ENCODE assay signal across 21 cellular contexts in the genomic region with DNA sequence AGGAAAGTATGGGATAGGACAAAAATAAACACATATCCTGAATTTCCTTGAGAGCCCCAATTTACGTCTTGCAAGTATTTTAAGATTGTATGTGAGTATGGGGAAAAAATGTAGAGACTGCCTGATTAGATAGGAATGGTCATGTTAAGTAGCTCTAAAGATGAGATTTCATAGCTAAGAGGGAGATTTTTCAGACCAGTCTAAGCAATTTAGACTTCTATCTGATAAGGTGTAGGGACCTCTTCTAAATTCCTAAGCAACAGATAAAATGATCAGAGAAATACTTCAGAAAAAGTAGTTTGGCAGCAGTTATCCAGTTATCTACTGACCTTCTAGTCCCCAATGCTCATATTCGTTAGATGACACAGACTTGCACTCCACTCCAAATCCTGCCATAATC.
DNase-seq lines count a peak whose midpoint lies in the region; ATAC-seq and TF ChIP-seq lines count a peak whose summit lies in the region.
"Had no signal": no experiment of that assay in that cellular context is flagged by ENCODE, and none has a peak within 500 bp of the region (broad histone marks: within the 10 kb centered on the region; RNA-seq: fewer than 3 reads in every experiment).

No MANE protein-coding gene starts in this region.

- H3K36me3 ChIP-seq in left ventricle myocardium inferior (no peaks in the 10 kb centered on the region), esophagus muscularis mucosa (no peaks in the 10 kb centered on the region), sigmoid colon (no peaks in the 10 kb centered on the region)
- H3K36me3 ChIP-seq: BLaER1 had no signal

- intact Hi-C loops in left ventricle myocardium inferior (cut with micrococcal nuclease), result no loop called here
- intact Hi-C loops in left ventricle myocardium superior (cut with micrococcal nuclease), result no loop called here
- intact Hi-C loops in esophagus muscularis mucosa (cut with DNase I), result no loop called here
- intact Hi-C loops in sigmoid colon (cut with DNase I), result no loop called here

- H3K27me3 ChIP-seq in left ventricle myocardium inferior (ENCODE audit: low read depth), result no peaks in the 10 kb centered on the region
- H3K27me3 ChIP-seq in esophagus muscularis mucosa, result no peaks in the 10 kb centered on the region
- H3K27me3 ChIP-seq in sigmoid colon, result no peaks in the 10 kb centered on the region
- H3K27me3 ChIP-seq: BLaER1 had no signal

- TF ChIP-seq EP300 in esophagus muscularis mucosa (IDR thresholded peaks at IDR 0.05), result no peak
- TF ChIP-seq EP300 in sigmoid colon (IDR thresholded peaks at IDR 0.05), result no peak

- H3K27ac ChIP-seq in left ventricle myocardium inferior (replicated peaks) (peak overlapping the region; percentile 74), esophagus muscularis mucosa (replicated peaks in 1 of 4) (peak overlapping the region in 3 of 4 donors; percentile 23 to 76 (median 71)), sigmoid colon (peak overlapping the region; percentile 6 to 78 (median 67))
- H3K27ac ChIP-seq: BLaER1, PC-9 had no signal

- H3K4me1 ChIP-seq in left ventricle myocardium inferior (peaks cover 93% of the 10 kb centered on the region), esophagus muscularis mucosa (peaks cover 29 to 48% (median 46%) of the 10 kb centered on the region in 4 donors), sigmoid colon (peaks cover 0 to 41% (median 14%) of the 10 kb centered on the region in 4 donors)
- H3K4me1 ChIP-seq: BLaER1 had no signal

- WGBS in esophagus muscularis mucosa, result 49% methylated on average over 2 of the region's 2 CpGs
- 80 to 86% methylated on average over 2 of the region's 2 CpGs for WGBS in sigmoid colon, 2 donors

- no peak overlapping the region for H3K4me3 ChIP-seq in left ventricle myocardium inferior
- no peak overlapping the region for H3K4me3 ChIP-seq in esophagus muscularis mucosa
- no peak overlapping the region for H3K4me3 ChIP-seq in sigmoid colon
- H3K4me3 ChIP-seq: BLaER1, K562, PC-9 had no signal

- TF ChIP-seq CTCF in left ventricle myocardium inferior (IDR thresholded peaks at IDR 0.05; ENCODE audit: borderline replicate concordance) (no peak), esophagus muscularis mucosa (IDR thresholded peaks at IDR 0.05) (no peak), sigmoid colon (IDR thresholded peaks at IDR 0.05) (no peak)

- H3K9me3 ChIP-seq in left ventricle myocardium inferior (replicated peaks) (no peaks in the 10 kb centered on the region), esophagus muscularis mucosa (no peaks in the 10 kb centered on the region), sigmoid colon (no peaks in the 10 kb centered on the region)
- H3K9me3 ChIP-seq: BLaER1 had no signal

- TF ChIP-seq POLR2A in esophagus muscularis mucosa (IDR thresholded peaks at IDR 0.05; ENCODE audit: low read depth), result no peak
- TF ChIP-seq POLR2A in sigmoid colon (IDR thresholded peaks at IDR 0.05), result no peak

- DNase-seq in left ventricle myocardium inferior, result no peak
- DNase-seq in left ventricle myocardium superior, result no peak
- DNase-seq in esophagus muscularis mucosa (ENCODE audit: extremely low spot score), result no peak
- DNase-seq in sigmoid colon, result no peak
- DNase-seq in stimulated activated CD4-positive, alpha-beta T cell treated with anti-CD3 and anti-CD28 coated beads, Interleukin-4, amount 100 ng/mL, for 24 hours, result no peak
- no peak for DNase-seq in mesenteric fat pad (ENCODE audit: low spot score)
- DNase-seq: CD4-positive, CD25-positive, alpha-beta regulatory T cell; H7; Kasumi-1; NCI-H1092 treated with DMSO at 0.1 percent for 48 hours; NCI-H1436; NCI-H187; NCI-H2081 treated with DMSO at 0.1 percent for 48 hours; NCI-H524; NCI-H774; NK-92 treated with Interleukin-12 subunit alpha and Interleukin-12 subunit beta, amount 100 ng/mL, for 24 hours; PC-9; SHP77 had no signal

- ATAC-seq in left ventricle myocardium superior, result no peak
- no peak for ATAC-seq in HG02759 (IDR thresholded peaks at IDR 0.05; ENCODE audit: unreplicated experiment)
- ATAC-seq: K562 had no signal
